ENCODE assay signal across 25 cellular contexts in the genomic region with DNA sequence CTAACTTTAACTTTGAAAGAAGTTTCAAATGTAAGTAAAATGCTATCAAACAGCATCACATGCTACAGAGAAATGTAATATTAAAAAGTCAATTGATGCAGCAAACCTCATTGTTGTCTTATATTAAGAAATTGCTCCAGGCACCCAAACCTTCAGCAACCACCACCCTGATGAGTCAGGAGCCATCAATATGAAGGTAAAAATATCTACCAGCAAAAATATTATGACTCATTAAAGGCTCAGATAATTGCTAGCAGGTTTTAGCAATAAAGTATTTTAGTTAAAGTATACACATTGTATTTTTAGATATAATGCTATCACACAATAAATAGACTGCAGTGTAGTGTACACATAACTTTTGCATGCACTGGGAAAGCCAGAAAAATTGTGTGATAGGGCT.
"Had no signal": no experiment of that assay in that cellular context is flagged by ENCODE, and none has a peak within 500 bp of the region (broad histone marks: within the 10 kb centered on the region; RNA-seq: fewer than 3 reads in every experiment).

No MANE protein-coding gene starts in this region.

- DNase-seq: activated CD4-positive, alpha-beta memory T cell treated with anti-CD3 and anti-CD28 coated beads, Interleukin-2, amount 10 ng/mL, durations not matched to agents 7 days and 5 days; activated CD4-positive, alpha-beta T cell treated with anti-CD3 and anti-CD28 coated beads, Interleukin-2, amount 10 ng/mL, durations not matched to agents 7 days and 5 days; activated CD4-positive, CD25-positive, alpha-beta regulatory T cell; activated naive CD4-positive, alpha-beta T cell; activated naive CD8-positive, alpha-beta T cell treated with anti-CD3 and anti-CD28 coated beads, Interleukin-2, amount 50 U/mL, for 24 hours; amygdala; cerebellar nuclear complex; Kasumi-1; MV-4-11; NCI-H1092 treated with DMSO at 0.1 percent for 48 hours; NCI-H1417 treated with DMSO at 0.1 percent for 48 hours; NCI-H1694; NCI-H2029; NCI-H2107; NCI-H510A treated with DMSO at 0.1 percent for 48 hours; NCI-H69; NK-92 treated with Interleukin-12 subunit alpha and Interleukin-12 subunit beta, amount 100 ng/mL, for 24 hours; OCI-M1; Peyer's patch; SHP77 treated with DMSO at 0.1 percent for 48 hours; T-helper 17 cell; T-helper 9 cell had no signal

- H3K27ac ChIP-seq: Peyer's patch, VCaP had no signal

- H3K4me3 ChIP-seq: K562, Peyer's patch had no signal

- ATAC-seq: activated naive CD4-positive, alpha-beta T cell treated with anti-CD3 and anti-CD28 coated beads, Interleukin-2, amount 50 U/mL, for 72 hours; activated naive CD8-positive, alpha-beta T cell treated with anti-CD3 and anti-CD28 coated beads, Interleukin-2, amount 50 U/mL, for 24 hours; K562; T-helper 17 cell had no signal
